14 cellular contexts compared by ENCODE assay signal in the genomic region with DNA sequence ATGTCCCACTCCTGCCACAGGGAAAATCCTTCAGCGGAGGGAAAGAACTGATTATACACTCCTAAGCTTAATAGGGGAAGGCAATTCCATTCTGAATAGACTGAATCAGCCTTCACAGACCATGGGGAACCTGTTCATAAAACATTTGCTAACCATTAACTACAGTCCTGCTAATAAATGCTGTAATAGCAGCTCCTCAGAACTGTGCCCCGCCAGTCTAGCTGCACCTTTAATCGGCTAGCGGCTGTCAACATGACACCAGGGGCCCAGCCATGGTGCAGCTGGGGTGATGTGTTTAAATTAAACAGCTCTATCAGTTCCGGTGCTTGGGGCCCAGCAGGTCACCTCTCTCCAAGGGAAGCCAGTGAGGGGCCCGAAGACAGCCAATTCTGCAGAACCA.
"Had no signal": no experiment of that assay in that cellular context is flagged by ENCODE, and none has a peak within 500 bp of the region (broad histone marks: within the 10 kb centered on the region; RNA-seq: fewer than 3 reads in every experiment).

No MANE protein-coding gene starts in this region.

- H3K27ac ChIP-seq: coronary artery, gastroesophageal sphincter, neural progenitor cell, parathyroid adenoma, skin epidermis, tibial artery, vagina had no signal

- DNase-seq: activated B cell treated with CpG ODN at 0.5 μM for 24 hours; activated CD4-positive, alpha-beta T cell treated with anti-CD3 and anti-CD28 coated beads, Interleukin-2, amount 10 ng/mL, durations not matched to agents 24 days and 14 days; activated naive CD4-positive, alpha-beta T cell treated with anti-CD3 and anti-CD28 coated beads for 36 hours; activated T-cell treated with anti-CD3 and anti-CD28 coated beads for 4 hours; effector memory CD4-positive, alpha-beta T cell; left colon; retina; tibial artery had no signal

- H3K9me3 ChIP-seq: tibial artery, vagina had no signal

- H3K4me3 ChIP-seq: coronary artery, gastroesophageal sphincter, neural progenitor cell, skin epidermis, tibial artery, vagina had no signal

- H3K4me1 ChIP-seq: gastroesophageal sphincter, parathyroid adenoma, tibial artery, vagina had no signal

- H3K36me3 ChIP-seq: gastroesophageal sphincter, neural progenitor cell, tibial artery, vagina had no signal

- H3K27me3 ChIP-seq: gastroesophageal sphincter, neural progenitor cell, tibial artery, vagina had no signal

- H3K9ac ChIP-seq: neural progenitor cell, parathyroid adenoma had no signal
